In genomic region chr14:80645667-80646413, GRCh38 we compare ENCODE assay signal across 1 cellular context.
TF ChIP-seq lines count a peak whose summit lies in the region.

No MANE protein-coding gene starts in this region.

TF ChIP-seq in HepG2, 621 proteins besides CTCF, POLR2A, EP300 and RAD21 (continued from another document):
- TF ChIP-seq AKNA (CRISPR knock-in tag; IDR thresholded peaks at IDR 0.05; ENCODE audit: borderline replicate concordance) = no peak
- TF ChIP-seq, protein P1, sequence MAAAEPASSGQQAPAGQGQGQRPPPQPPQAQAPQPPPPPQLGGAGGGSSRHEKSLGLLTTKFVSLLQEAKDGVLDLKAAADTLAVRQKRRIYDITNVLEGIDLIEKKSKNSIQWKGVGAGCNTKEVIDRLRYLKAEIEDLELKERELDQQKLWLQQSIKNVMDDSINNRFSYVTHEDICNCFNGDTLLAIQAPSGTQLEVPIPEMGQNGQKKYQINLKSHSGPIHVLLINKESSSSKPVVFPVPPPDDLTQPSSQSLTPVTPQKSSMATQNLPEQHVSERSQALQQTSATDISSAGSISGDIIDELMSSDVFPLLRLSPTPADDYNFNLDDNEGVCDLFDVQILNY (CRISPR knock-in tag; conservative IDR thresholded peaks at IDR 0.05) = no peak
- no peak for TF ChIP-seq ZNF83 (CRISPR knock-in tag; IDR thresholded peaks at IDR 0.05; ENCODE audit: borderline replicate concordance)
- no peak for TF ChIP-seq SRF (IDR thresholded peaks at IDR 0.05; ENCODE audit: low read depth, low read length)
- no peak for TF ChIP-seq ELF3 (CRISPR knock-in tag; IDR thresholded peaks at IDR 0.05)
- 0 out of 2 replicates have a peak, but pooled peaks have one; percentile 25 for TF ChIP-seq RXRB (CRISPR knock-in tag; IDR thresholded peaks at IDR 0.05; ENCODE audit: borderline replicate concordance)
- TF ChIP-seq PPARG (CRISPR knock-in tag; conservative IDR thresholded peaks at IDR 0.05) = 0 out of 2 replicates have a peak, but pooled peaks have one; percentile 34
- TF ChIP-seq NFATC3 (CRISPR knock-in tag; IDR thresholded peaks at IDR 0.05) = no peak
- no peak for TF ChIP-seq FOXJ3 (CRISPR knock-in tag; IDR thresholded peaks at IDR 0.05; ENCODE audit: borderline replicate concordance)
- TF ChIP-seq KLF12 (CRISPR knock-in tag; IDR thresholded peaks at IDR 0.05; ENCODE audit: borderline replicate concordance) = no peak
- TF ChIP-seq, protein P2, sequence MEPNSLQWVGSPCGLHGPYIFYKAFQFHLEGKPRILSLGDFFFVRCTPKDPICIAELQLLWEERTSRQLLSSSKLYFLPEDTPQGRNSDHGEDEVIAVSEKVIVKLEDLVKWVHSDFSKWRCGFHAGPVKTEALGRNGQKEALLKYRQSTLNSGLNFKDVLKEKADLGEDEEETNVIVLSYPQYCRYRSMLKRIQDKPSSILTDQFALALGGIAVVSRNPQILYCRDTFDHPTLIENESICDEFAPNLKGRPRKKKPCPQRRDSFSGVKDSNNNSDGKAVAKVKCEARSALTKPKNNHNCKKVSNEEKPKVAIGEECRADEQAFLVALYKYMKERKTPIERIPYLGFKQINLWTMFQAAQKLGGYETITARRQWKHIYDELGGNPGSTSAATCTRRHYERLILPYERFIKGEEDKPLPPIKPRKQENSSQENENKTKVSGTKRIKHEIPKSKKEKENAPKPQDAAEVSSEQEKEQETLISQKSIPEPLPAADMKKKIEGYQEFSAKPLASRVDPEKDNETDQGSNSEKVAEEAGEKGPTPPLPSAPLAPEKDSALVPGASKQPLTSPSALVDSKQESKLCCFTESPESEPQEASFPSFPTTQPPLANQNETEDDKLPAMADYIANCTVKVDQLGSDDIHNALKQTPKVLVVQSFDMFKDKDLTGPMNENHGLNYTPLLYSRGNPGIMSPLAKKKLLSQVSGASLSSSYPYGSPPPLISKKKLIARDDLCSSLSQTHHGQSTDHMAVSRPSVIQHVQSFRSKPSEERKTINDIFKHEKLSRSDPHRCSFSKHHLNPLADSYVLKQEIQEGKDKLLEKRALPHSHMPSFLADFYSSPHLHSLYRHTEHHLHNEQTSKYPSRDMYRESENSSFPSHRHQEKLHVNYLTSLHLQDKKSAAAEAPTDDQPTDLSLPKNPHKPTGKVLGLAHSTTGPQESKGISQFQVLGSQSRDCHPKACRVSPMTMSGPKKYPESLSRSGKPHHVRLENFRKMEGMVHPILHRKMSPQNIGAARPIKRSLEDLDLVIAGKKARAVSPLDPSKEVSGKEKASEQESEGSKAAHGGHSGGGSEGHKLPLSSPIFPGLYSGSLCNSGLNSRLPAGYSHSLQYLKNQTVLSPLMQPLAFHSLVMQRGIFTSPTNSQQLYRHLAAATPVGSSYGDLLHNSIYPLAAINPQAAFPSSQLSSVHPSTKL (CRISPR knock-in tag; IDR thresholded peaks at IDR 0.05) = peak; percentile 32
- no peak for TF ChIP-seq ZSCAN22 (CRISPR knock-in tag; IDR thresholded peaks at IDR 0.05)
- no peak for TF ChIP-seq ZNF460 (CRISPR knock-in tag; IDR thresholded peaks at IDR 0.05; ENCODE audit: borderline replicate concordance)
- no peak for TF ChIP-seq ARHGAP35 (CRISPR knock-in tag; IDR thresholded peaks at IDR 0.05; ENCODE audit: borderline replicate concordance)
- peak; percentile 60 for TF ChIP-seq HNF4G (IDR thresholded peaks at IDR 0.05; ENCODE audit: borderline replicate concordance, low read depth, low read length)
- TF ChIP-seq HNF4G (CRISPR knock-in tag; IDR thresholded peaks at IDR 0.05; ENCODE audit: borderline replicate concordance, low read depth) = no peak
- no peak for TF ChIP-seq U2AF1 (optimal IDR thresholded peaks at IDR 0.05; ENCODE audit: low read depth, low read length)
- TF ChIP-seq SMARCC2 (IDR thresholded peaks at IDR 0.05) = peak; percentile 50; the same call in 1 of the 2 replicates
- no peak for TF ChIP-seq NFE2L1 (CRISPR knock-in tag; IDR thresholded peaks at IDR 0.05; ENCODE audit: borderline replicate concordance)
- TF ChIP-seq, protein P3, sequence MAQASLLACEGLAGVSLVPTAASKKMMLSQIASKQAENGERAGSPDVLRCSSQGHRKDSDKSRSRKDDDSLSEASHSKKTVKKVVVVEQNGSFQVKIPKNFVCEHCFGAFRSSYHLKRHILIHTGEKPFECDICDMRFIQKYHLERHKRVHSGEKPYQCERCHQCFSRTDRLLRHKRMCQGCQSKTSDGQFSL (CRISPR knock-in tag; IDR thresholded peaks at IDR 0.05) = no peak
- no peak for TF ChIP-seq ZNF614 (CRISPR knock-in tag; IDR thresholded peaks at IDR 0.05; ENCODE audit: borderline replicate concordance)
- TF ChIP-seq, protein P4, sequence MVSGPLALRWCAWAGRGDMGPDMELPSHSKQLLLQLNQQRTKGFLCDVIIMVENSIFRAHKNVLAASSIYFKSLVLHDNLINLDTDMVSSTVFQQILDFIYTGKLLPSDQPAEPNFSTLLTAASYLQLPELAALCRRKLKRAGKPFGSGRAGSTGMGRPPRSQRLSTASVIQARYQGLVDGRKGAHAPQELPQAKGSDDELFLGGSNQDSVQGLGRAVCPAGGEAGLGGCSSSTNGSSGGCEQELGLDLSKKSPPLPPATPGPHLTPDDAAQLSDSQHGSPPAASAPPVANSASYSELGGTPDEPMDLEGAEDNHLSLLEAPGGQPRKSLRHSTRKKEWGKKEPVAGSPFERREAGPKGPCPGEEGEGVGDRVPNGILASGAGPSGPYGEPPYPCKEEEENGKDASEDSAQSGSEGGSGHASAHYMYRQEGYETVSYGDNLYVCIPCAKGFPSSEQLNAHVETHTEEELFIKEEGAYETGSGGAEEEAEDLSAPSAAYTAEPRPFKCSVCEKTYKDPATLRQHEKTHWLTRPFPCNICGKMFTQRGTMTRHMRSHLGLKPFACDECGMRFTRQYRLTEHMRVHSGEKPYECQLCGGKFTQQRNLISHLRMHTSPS (CRISPR knock-in tag; IDR thresholded peaks at IDR 0.05; ENCODE audit: low read depth) = no peak
